Comparison of ENCODE assay signal across 1 cellular context in the genomic region with DNA sequence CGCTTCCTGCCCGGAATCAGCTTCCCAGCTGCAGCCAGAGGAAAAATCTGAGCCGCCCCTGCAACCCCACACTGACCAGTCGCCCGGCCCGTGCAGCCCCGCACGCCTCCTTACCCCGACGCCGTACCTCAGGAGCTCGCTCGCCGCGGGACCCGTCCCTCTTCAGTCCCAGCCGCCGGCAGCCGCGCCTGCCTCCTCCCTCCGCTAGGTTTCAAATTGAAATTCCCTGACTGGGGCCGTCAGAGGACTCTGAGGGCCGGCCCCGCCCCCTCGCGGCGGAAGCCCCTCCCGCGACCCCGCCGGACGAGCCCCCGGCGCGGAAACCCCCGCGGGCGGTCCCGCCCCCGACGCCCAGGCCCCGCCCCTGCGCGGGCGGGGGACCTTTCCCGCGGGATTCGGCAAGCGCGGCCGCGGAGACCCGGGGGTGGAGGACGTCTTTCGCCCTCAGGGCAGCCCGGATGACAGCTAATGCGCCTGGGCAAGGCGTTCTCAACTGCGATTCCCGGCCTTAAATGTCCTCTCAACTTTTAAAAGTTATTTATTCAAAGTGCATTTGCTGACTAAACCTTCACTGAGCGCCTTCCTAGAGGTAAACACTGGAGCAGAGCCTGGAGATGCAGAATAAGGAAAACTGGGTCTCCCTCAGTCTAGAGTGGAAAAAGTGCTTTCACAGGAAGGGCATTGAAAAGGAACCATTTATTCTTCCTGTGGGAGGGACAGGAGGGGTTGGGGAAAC.
A peak's percentile ranks its signal among the peaks of the same experiment; 100 is the strongest.
TF ChIP-seq lines count a peak whose summit lies in the region.

A gene (minus strand): TSS at position 218 of the 736 bp plus-strand sequence. CDS start 106,760 bp downstream, outside the sequence.

TF ChIP-seq in HepG2, 621 proteins besides CTCF, POLR2A, EP300 and RAD21 (continued from another document and continues in another):
- TF ChIP-seq ZNF260 (CRISPR knock-in tag; IDR thresholded peaks at IDR 0.05; ENCODE audit: borderline replicate concordance, low read depth) (no peak), ZNF850 (CRISPR knock-in tag; conservative IDR thresholded peaks at IDR 0.05) (no peak), HMGA1 (CRISPR knock-in tag; conservative IDR thresholded peaks at IDR 0.05) (no peak), NKX3-1 (CRISPR knock-in tag; IDR thresholded peaks at IDR 0.05) (no peak), RCOR2 (CRISPR knock-in tag; IDR thresholded peaks at IDR 0.05) (no peak), NCOA1 (CRISPR knock-in tag; IDR thresholded peaks at IDR 0.05) (no peak), IKZF4 (CRISPR knock-in tag; IDR thresholded peaks at IDR 0.05; ENCODE audit: borderline replicate concordance, low read depth, not compliant biosample characterization) (no peak), HOXA9 (CRISPR knock-in tag; IDR thresholded peaks at IDR 0.05; ENCODE audit: borderline replicate concordance) (no peak), ZNF543 (CRISPR knock-in tag; IDR thresholded peaks at IDR 0.05) (0 out of 2 replicates have a peak, but pooled peaks have one; percentile 61), ZNF839 (CRISPR knock-in tag; IDR thresholded peaks at IDR 0.05; ENCODE audit: borderline replicate concordance) (no peak), CHD2 (IDR thresholded peaks at IDR 0.05; ENCODE audit: low read depth, low read length) (peak; percentile 85), MBD4 (IDR thresholded peaks at IDR 0.05; ENCODE audit: borderline replicate concordance, low read length) (no peak), RBAK (CRISPR knock-in tag; IDR thresholded peaks at IDR 0.05) (no peak), DNMT3B (CRISPR knock-in tag; conservative IDR thresholded peaks at IDR 0.05) (no peak), SMARCE1 (IDR thresholded peaks at IDR 0.05; ENCODE audit: borderline replicate concordance) (no peak), ZNF138 (CRISPR knock-in tag; IDR thresholded peaks at IDR 0.05; ENCODE audit: low read depth) (no peak), DMAP1 (CRISPR knock-in tag; IDR thresholded peaks at IDR 0.05) (no peak; the same call in 1 of the 2 replicates), TAF1 (CRISPR knock-in tag; IDR thresholded peaks at IDR 0.05) (peak; percentile 86), ZNF589 (CRISPR knock-in tag; conservative IDR thresholded peaks at IDR 0.05) (no peak), ETV5 (CRISPR knock-in tag; IDR thresholded peaks at IDR 0.05; ENCODE audit: borderline replicate concordance) (no peak; the same call in 1 of the 2 replicates), XBP1 (CRISPR knock-in tag; IDR thresholded peaks at IDR 0.05) (no peak), ATF1 (CRISPR knock-in tag; IDR thresholded peaks at IDR 0.05) (no peak), RFXANK (CRISPR knock-in tag; IDR thresholded peaks at IDR 0.05) (no peak), GATA4 (IDR thresholded peaks at IDR 0.05; ENCODE audit: borderline replicate concordance, low read depth) (no peak; the same call in 1 of the 2 replicates), SNAI1 (CRISPR knock-in tag; IDR thresholded peaks at IDR 0.05; ENCODE audit: borderline replicate concordance) (no peak), AKAP8 (CRISPR knock-in tag; IDR thresholded peaks at IDR 0.05) (no peak), ZBTB38 (CRISPR knock-in tag; IDR thresholded peaks at IDR 0.05) (no peak), SRY (CRISPR knock-in tag; IDR thresholded peaks at IDR 0.05) (peak; percentile 55), ZMAT3 (CRISPR knock-in tag; conservative IDR thresholded peaks at IDR 0.05) (0 out of 2 replicates have a peak, but pooled peaks have one; percentile 43), NR1H2 (CRISPR knock-in tag; IDR thresholded peaks at IDR 0.05; ENCODE audit: borderline replicate concordance, low read depth) (no peak), RNF2 (conservative IDR thresholded peaks at IDR 0.05; ENCODE audit: low read depth) (no peak), ZNF333 (CRISPR knock-in tag; IDR thresholded peaks at IDR 0.05; ENCODE audit: borderline replicate concordance) (peak; percentile 52; the same call in 1 of the 2 replicates), BCL6 (CRISPR knock-in tag; IDR thresholded peaks at IDR 0.05) (no peak), ZNF33A (CRISPR knock-in tag; IDR thresholded peaks at IDR 0.05; ENCODE audit: borderline replicate concordance) (no peak), ZSCAN25 (CRISPR knock-in tag; IDR thresholded peaks at IDR 0.05) (no peak), EED (CRISPR knock-in tag; IDR thresholded peaks at IDR 0.05) (no peak), HIVEP1 (CRISPR knock-in tag; IDR thresholded peaks at IDR 0.05) (peak; percentile 17; the same call in 1 of the 2 replicates), RFX5 (IDR thresholded peaks at IDR 0.05; ENCODE audit: low read depth, low read length) (no peak), ZIK1 (CRISPR knock-in tag; IDR thresholded peaks at IDR 0.05; ENCODE audit: borderline replicate concordance, low read depth) (no peak), ZNF253 (CRISPR knock-in tag; IDR thresholded peaks at IDR 0.05; ENCODE audit: borderline replicate concordance) (no peak), ZFP37 (CRISPR knock-in tag; IDR thresholded peaks at IDR 0.05; ENCODE audit: borderline replicate concordance) (no peak), ZNF713 (CRISPR knock-in tag; IDR thresholded peaks at IDR 0.05) (no peak), ZNF883 (CRISPR knock-in tag; IDR thresholded peaks at IDR 0.05; ENCODE audit: not compliant biosample characterization) (peak; percentile 66), ZNF292 (CRISPR knock-in tag; IDR thresholded peaks at IDR 0.05; ENCODE audit: borderline replicate concordance, low read depth) (no peak; the same call in 1 of the 2 replicates), ASH2L (IDR thresholded peaks at IDR 0.05; ENCODE audit: insufficient read length, low read depth, low read length) (peak; percentile 76), PHF21A (CRISPR knock-in tag; IDR thresholded peaks at IDR 0.05) (no peak), SMARCC2 (IDR thresholded peaks at IDR 0.05) (no peak)
- TF ChIP-seq, protein P1, sequence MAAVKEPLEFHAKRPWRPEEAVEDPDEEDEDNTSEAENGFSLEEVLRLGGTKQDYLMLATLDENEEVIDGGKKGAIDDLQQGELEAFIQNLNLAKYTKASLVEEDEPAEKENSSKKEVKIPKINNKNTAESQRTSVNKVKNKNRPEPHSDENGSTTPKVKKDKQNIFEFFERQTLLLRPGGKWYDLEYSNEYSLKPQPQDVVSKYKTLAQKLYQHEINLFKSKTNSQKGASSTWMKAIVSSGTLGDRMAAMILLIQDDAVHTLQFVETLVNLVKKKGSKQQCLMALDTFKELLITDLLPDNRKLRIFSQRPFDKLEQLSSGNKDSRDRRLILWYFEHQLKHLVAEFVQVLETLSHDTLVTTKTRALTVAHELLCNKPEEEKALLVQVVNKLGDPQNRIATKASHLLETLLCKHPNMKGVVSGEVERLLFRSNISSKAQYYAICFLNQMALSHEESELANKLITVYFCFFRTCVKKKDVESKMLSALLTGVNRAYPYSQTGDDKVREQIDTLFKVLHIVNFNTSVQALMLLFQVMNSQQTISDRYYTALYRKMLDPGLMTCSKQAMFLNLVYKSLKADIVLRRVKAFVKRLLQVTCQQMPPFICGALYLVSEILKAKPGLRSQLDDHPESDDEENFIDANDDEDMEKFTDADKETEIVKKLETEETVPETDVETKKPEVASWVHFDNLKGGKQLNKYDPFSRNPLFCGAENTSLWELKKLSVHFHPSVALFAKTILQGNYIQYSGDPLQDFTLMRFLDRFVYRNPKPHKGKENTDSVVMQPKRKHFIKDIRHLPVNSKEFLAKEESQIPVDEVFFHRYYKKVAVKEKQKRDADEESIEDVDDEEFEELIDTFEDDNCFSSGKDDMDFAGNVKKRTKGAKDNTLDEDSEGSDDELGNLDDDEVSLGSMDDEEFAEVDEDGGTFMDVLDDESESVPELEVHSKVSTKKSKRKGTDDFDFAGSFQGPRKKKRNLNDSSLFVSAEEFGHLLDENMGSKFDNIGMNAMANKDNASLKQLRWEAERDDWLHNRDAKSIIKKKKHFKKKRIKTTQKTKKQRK (IDR thresholded peaks at IDR 0.05; ENCODE audit: low read length): no peak
- TF ChIP-seq, protein P2, sequence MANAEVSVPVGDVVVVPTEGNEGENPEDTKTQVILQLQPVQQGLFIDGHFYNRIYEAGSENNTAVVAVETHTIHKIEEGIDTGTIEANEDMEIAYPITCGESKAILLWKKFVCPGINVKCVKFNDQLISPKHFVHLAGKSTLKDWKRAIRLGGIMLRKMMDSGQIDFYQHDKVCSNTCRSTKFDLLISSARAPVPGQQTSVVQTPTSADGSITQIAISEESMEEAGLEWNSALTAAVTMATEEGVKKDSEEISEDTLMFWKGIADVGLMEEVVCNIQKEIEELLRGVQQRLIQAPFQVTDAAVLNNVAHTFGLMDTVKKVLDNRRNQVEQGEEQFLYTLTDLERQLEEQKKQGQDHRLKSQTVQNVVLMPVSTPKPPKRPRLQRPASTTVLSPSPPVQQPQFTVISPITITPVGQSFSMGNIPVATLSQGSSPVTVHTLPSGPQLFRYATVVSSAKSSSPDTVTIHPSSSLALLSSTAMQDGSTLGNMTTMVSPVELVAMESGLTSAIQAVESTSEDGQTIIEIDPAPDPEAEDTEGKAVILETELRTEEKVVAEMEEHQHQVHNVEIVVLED (CRISPR knock-in tag; IDR thresholded peaks at IDR 0.05; ENCODE audit: borderline replicate concordance): peak; percentile 54; the same call in 1 of the 2 replicates
- TF ChIP-seq, protein P3, sequence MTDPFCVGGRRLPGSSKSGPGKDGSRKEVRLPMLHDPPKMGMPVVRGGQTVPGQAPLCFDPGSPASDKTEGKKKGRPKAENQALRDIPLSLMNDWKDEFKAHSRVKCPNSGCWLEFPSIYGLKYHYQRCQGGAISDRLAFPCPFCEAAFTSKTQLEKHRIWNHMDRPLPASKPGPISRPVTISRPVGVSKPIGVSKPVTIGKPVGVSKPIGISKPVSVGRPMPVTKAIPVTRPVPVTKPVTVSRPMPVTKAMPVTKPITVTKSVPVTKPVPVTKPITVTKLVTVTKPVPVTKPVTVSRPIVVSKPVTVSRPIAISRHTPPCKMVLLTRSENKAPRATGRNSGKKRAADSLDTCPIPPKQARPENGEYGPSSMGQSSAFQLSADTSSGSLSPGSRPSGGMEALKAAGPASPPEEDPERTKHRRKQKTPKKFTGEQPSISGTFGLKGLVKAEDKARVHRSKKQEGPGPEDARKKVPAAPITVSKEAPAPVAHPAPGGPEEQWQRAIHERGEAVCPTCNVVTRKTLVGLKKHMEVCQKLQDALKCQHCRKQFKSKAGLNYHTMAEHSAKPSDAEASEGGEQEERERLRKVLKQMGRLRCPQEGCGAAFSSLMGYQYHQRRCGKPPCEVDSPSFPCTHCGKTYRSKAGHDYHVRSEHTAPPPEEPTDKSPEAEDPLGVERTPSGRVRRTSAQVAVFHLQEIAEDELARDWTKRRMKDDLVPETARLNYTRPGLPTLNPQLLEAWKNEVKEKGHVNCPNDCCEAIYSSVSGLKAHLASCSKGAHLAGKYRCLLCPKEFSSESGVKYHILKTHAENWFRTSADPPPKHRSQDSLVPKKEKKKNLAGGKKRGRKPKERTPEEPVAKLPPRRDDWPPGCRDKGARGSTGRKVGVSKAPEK (CRISPR knock-in tag; IDR thresholded peaks at IDR 0.05; ENCODE audit: borderline replicate concordance): no peak; the same call in 1 of the 2 replicates
- TF ChIP-seq, protein P4, sequence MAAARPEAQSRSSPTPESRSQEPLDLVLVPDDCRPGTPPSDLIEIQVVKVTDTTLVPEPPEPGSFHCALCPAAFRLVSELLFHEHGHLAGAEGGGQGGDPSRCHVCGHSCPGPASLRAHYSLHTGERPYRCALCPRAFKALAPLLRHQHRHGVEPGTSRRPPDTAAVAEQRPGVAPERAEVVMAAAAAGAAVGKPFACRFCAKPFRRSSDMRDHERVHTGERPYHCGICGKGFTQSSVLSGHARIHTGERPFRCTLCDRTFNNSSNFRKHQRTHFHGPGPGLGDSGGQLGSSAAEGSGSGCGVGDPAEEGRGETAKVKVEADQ (CRISPR knock-in tag; IDR thresholded peaks at IDR 0.05; ENCODE audit: borderline replicate concordance): no peak
- TF ChIP-seq, protein P5, sequence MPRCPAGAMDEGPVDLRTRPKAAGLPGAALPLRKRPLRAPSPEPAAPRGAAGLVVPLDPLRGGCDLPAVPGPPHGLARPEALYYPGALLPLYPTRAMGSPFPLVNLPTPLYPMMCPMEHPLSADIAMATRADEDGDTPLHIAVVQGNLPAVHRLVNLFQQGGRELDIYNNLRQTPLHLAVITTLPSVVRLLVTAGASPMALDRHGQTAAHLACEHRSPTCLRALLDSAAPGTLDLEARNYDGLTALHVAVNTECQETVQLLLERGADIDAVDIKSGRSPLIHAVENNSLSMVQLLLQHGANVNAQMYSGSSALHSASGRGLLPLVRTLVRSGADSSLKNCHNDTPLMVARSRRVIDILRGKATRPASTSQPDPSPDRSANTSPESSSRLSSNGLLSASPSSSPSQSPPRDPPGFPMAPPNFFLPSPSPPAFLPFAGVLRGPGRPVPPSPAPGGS (CRISPR knock-in tag; IDR thresholded peaks at IDR 0.05): peak; percentile 43; the same call in 1 of the 2 replicates
- TF ChIP-seq, protein P6, sequence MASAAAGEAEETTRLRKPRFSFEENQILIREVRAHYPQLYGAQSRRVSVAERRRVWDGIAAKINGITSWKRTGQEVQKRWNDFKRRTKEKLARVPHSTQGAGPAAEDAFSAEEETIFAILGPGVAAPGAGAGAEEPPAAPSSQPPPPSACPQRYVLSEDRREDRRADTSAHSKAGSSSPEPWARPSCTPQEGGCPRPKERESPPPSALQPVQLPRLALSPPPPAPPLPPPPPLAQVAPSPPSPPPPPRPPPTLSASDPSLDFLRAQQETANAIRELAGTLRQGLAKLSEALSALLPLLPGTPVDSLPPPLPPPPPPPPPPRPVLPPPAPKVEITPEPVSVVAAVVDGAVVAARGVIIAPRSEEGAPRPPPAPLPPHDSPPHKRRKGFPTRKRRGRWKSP (CRISPR knock-in tag; IDR thresholded peaks at IDR 0.05): peak; percentile 75
- TF ChIP-seq, protein P7, sequence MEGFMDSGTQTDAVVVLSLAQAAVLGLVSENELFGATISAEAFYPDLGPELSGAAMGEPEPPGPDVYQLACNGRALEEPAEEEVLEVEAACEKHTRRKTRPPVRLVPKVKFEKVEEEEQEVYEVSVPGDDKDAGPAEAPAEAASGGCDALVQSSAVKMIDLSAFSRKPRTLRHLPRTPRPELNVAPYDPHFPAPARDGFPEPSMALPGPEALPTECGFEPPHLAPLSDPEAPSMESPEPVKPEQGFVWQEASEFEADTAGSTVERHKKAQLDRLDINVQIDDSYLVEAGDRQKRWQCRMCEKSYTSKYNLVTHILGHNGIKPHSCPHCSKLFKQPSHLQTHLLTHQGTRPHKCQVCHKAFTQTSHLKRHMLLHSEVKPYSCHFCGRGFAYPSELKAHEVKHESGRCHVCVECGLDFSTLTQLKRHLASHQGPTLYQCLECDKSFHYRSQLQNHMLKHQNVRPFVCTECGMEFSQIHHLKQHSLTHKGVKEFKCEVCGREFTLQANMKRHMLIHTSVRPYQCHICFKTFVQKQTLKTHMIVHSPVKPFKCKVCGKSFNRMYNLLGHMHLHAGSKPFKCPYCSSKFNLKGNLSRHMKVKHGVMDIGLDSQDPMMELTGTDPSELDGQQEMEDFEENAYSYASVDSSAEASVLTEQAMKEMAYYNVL (CRISPR knock-in tag; IDR thresholded peaks at IDR 0.05; ENCODE audit: borderline replicate concordance): no peak; the same call in 1 of the 2 replicates
